9 cellular contexts compared by ENCODE assay signal in the genomic region with DNA sequence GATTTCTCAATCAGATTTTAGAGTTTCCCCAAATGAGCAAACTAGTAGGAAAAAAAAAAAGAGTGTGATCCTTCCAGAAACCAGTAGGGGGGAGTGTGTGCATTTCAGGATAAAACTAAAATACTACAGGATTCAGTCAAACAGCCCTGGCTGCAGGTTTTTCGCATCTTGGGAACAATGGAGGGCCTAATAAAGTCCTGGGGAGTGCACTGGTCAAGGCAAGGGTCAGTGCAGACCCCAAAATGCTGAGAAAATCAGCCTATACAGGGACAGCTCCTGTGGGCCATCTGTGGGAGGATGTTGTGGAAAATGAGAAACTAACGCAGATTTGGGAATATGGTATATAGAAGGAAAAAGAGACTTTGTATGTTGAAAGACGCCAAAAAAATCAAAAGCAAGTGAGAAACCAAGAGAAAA. TPM values are rescaled to one million over a fixed set of nuclear protein-coding genes. Genes with fewer than 3 reads are reported as not detected.
DNase-seq lines count a peak whose midpoint lies in the region; ATAC-seq and TF ChIP-seq lines count a peak whose summit lies in the region.
"Had no signal": no experiment of that assay in that cellular context is flagged by ENCODE, and none has a peak within 500 bp of the region (broad histone marks: within the 10 kb centered on the region; RNA-seq: fewer than 3 reads in every experiment).

No MANE protein-coding gene starts in this region.

- H3K27ac ChIP-seq in SK-N-MC, result no peak overlapping the region
- no peak overlapping the region for H3K27ac ChIP-seq in tibial nerve

- H3K4me3 ChIP-seq in SK-N-MC, result no peak overlapping the region
- no peak overlapping the region for H3K4me3 ChIP-seq in tibial nerve

- no peaks in the 10 kb centered on the region for H3K4me1 ChIP-seq in tibial nerve

- DNase-seq in DMS53 treated with DMSO at 0.1 percent for 48 hours (lab: John Stamatoyannopoulos, UW; ENCODE audit: unreplicated experiment) (peak; percentile 8), SK-N-MC (ENCODE audit: low read depth, low spot score) (peak; percentile 8), globus pallidus (ENCODE audit: low spot score) (peak; percentile 2), tibial nerve (ENCODE audit: low spot score in 2 of 2) (no peak)
- no peak for DNase-seq in activated CD4-positive, alpha-beta T cell treated with anti-CD3 and anti-CD28 coated beads for 48 hours

- peak; percentile 66 for TF ChIP-seq RAD21 in Ishikawa (IDR thresholded peaks at IDR 0.05; ENCODE audit: low read depth)

- no peaks in the 10 kb centered on the region for H3K36me3 ChIP-seq in SK-N-MC (ENCODE audit: insufficient read depth, low read length)
- no peaks in the 10 kb centered on the region for H3K36me3 ChIP-seq in tibial nerve

- ATAC-seq in HG03521 (IDR thresholded peaks at IDR 0.05; ENCODE audit: unreplicated experiment) (no peak), GM21529 (IDR thresholded peaks at IDR 0.05; ENCODE audit: unreplicated experiment) (no peak)

- no peak for TF ChIP-seq EP300 in Ishikawa (IDR thresholded peaks at IDR 0.05; ENCODE audit: borderline replicate concordance)
- TF ChIP-seq EP300 in tibial nerve (IDR thresholded peaks at IDR 0.05), result no peak

- WGBS in tibial nerve, 2 donors, result 58 to 61% methylated on average over 3 of the region's 3 CpGs

- no peaks in the 10 kb centered on the region for H3K27me3 ChIP-seq in tibial nerve

- TF ChIP-seq POLR2A in tibial nerve (IDR thresholded peaks at IDR 0.05), result no peak

- no peaks in the 10 kb centered on the region for H3K9me3 ChIP-seq in SK-N-MC (ENCODE audit: low read depth, low read length)
- no peaks in the 10 kb centered on the region for H3K9me3 ChIP-seq in tibial nerve

- H3K9ac ChIP-seq in SK-N-MC (ENCODE audit: insufficient read length), result no peak overlapping the region

- peak in 4 of 5 experiments; percentile 10 to 42 (median 36) for TF ChIP-seq CTCF in tibial nerve (IDR thresholded peaks at IDR 0.05)

TF ChIP-seq in Ishikawa, 13 proteins besides CTCF, POLR2A, EP300 and RAD21:
- TF ChIP-seq YY1 (IDR thresholded peaks at IDR 0.05; ENCODE audit: low read depth), result no peak
- no peak for TF ChIP-seq EGR1 (IDR thresholded peaks at IDR 0.05)
- no peak for TF ChIP-seq CEBPB (IDR thresholded peaks at IDR 0.05)
- TF ChIP-seq TCF12 (IDR thresholded peaks at IDR 0.05; ENCODE audit: low read depth), result no peak
- no peak for TF ChIP-seq FOXM1 (IDR thresholded peaks at IDR 0.05; ENCODE audit: borderline replicate concordance, low read depth)
- TF ChIP-seq CREB1 (IDR thresholded peaks at IDR 0.05; ENCODE audit: low read depth), result no peak
- TF ChIP-seq TEAD4 (IDR thresholded peaks at IDR 0.05), result no peak
- no peak for TF ChIP-seq TAF1 (IDR thresholded peaks at IDR 0.05; ENCODE audit: low read depth)
- TF ChIP-seq REST (IDR thresholded peaks at IDR 0.05; ENCODE audit: low read depth), result no peak
- TF ChIP-seq ZBTB7A (IDR thresholded peaks at IDR 0.05; ENCODE audit: low read depth), result no peak
- TF ChIP-seq, protein P1, sequence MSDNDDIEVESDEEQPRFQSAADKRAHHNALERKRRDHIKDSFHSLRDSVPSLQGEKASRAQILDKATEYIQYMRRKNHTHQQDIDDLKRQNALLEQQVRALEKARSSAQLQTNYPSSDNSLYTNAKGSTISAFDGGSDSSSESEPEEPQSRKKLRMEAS (IDR thresholded peaks at IDR 0.05), result no peak
- TF ChIP-seq, protein P2, sequence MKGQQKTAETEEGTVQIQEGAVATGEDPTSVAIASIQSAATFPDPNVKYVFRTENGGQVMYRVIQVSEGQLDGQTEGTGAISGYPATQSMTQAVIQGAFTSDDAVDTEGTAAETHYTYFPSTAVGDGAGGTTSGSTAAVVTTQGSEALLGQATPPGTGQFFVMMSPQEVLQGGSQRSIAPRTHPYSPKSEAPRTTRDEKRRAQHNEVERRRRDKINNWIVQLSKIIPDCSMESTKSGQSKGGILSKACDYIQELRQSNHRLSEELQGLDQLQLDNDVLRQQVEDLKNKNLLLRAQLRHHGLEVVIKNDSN (IDR thresholded peaks at IDR 0.05), result no peak
- TF ChIP-seq NFIC (IDR thresholded peaks at IDR 0.05), result no peak
TF ChIP-seq in Ishikawa: peak in this region for 0.

RNA-seq across cellular contexts. Expression of gene ABCD4, which starts 22.2 kb away (rescaled TPM):
- 10 to 100 TPM; 66.0 to 80.6 (median 73.3) TPM for total RNA-seq in tibial nerve

RNA-seq across cellular contexts. Expression of gene VRTN, which starts 23.3 kb away (rescaled TPM):
- not detected for total RNA-seq in tibial nerve
- total RNA-seq: pulmonary artery endothelial cell had no signal

Comparison
In these comparisons a context has a peak if more than half of its experiments do, and no peak if none do; other contexts are left out.
1. DNase-seq: peak in DMS53 treated with DMSO at 0.1 percent for 48 hours (single experiment), SK-N-MC (single experiment) and globus pallidus (single experiment); none in tibial nerve (0 of 2) and activated CD4-positive, alpha-beta T cell treated with anti-CD3 and anti-CD28 coated beads for 48 hours (single experiment).